Comparison of ENCODE assay signal across 30 cellular contexts in the genomic region with DNA sequence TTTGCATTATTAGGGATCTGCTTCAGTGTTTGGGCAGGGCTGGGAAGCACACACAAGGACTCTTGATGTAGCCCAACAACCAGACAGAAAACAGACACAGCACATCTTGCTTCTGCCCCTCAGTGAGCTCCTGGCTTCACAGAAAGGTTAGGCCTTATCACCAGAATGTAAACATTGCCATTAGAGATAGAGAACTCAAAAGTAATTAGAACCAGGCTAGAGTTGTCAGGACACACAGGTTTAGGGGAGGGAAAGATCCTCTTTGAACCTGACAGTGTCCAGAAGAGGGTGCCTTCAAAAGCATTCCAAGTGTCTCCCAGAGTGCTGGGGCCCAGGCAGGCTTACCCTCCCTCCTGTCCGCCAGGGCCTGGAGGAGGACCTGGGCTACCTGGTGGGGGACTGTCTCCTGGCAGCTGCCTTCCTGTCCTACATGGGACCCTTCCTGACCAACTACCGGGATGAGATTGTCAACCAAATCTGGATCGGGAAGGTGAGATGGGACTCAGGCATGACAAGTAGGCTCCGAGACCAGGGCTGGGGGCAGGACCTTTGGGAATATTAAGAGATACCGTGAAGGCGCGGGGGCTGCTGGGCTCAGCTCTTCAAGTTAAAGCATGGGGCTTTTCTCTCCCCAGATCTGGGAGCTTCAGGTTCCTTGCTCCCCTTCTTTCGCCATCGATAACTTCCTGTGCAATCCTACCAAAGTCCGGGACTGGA.
"Had no signal": no experiment of that assay in that cellular context is flagged by ENCODE, and none has a peak within 500 bp of the region (broad histone marks: within the 10 kb centered on the region; RNA-seq: fewer than 3 reads in every experiment).

No MANE protein-coding gene starts in this region.

- H3K4me3 Mint-ChIP-seq: activated naive CD4-positive, alpha-beta T cell treated with anti-CD3 and anti-CD28 coated beads for 36 hours; activated naive CD8-positive, alpha-beta T cell treated with anti-CD3 and anti-CD28 coated beads for 36 hours; activated T-cell treated with anti-CD3 and anti-CD28 coated beads, Interleukin-2, amount 50 U/mL, for 72 hours; brain; dendritic cell treated with granulocyte-macrophage colony-stimulating factor and Interleukin-4, amounts not matched to agents 40 ng/mL and 50 ng/mL, for 4 days; natural killer cell treated with Interleukin-12 subunit alpha and Interleukin-12 subunit beta and Interleukin-15 and Interleukin-18, amount 100 ng/mL, for 72 hours; stimulated activated memory B cell treated with anti-CD40 and anti-IgM and Interleukin-4, amounts not matched to agents 10 μg/mL and 1 μg/mL and 100 μg/mL, for 72 hours; stimulated activated naive CD8-positive, alpha-beta T cell treated with anti-CD3 and anti-CD28 coated beads, Interleukin-15, amount 100 ng/mL, for 72 hours had no signal

- H3K4me1 Mint-ChIP-seq: activated naive CD8-positive, alpha-beta T cell treated with anti-CD3 and anti-CD28 coated beads for 36 hours; brain; stimulated activated memory B cell treated with anti-CD40 and anti-IgM and Interleukin-4, amounts not matched to agents 10 μg/mL and 1 μg/mL and 100 μg/mL, for 72 hours; stimulated activated naive CD8-positive, alpha-beta T cell treated with anti-CD3 and anti-CD28 coated beads, Interleukin-15, amount 100 ng/mL, for 72 hours had no signal

- H3K9me3 ChIP-seq: ascending aorta, esophagus muscularis mucosa, heart right ventricle, left lung, lower lobe of right lung, mucosa of descending colon, neutrophil, right lobe of liver, upper lobe of left lung, vagina had no signal

- H3K4me1 ChIP-seq: ascending aorta, esophagus muscularis mucosa, heart right ventricle, left lung, lower lobe of right lung, right lobe of liver, upper lobe of left lung, vagina had no signal

- H3K27ac Mint-ChIP-seq: activated naive CD4-positive, alpha-beta T cell treated with anti-CD3 and anti-CD28 coated beads for 36 hours; activated naive CD8-positive, alpha-beta T cell treated with anti-CD3 and anti-CD28 coated beads for 36 hours; activated T-cell treated with anti-CD3 and anti-CD28 coated beads, Interleukin-2, amount 50 U/mL, for 72 hours; brain; dendritic cell treated with granulocyte-macrophage colony-stimulating factor and Interleukin-4, amounts not matched to agents 40 ng/mL and 50 ng/mL, for 4 days; progenitor cell of endocrine pancreas; stimulated activated memory B cell treated with anti-CD40 and anti-IgM and Interleukin-4, amounts not matched to agents 10 μg/mL and 1 μg/mL and 100 μg/mL, for 72 hours had no signal

- H3K27me3 Mint-ChIP-seq: activated naive CD8-positive, alpha-beta T cell treated with anti-CD3 and anti-CD28 coated beads for 36 hours; natural killer cell treated with Interleukin-12 subunit alpha and Interleukin-12 subunit beta and Interleukin-15 and Interleukin-18, amount 100 ng/mL, for 72 hours; stimulated activated memory B cell treated with anti-CD40 and anti-IgM and Interleukin-4, amounts not matched to agents 10 μg/mL and 1 μg/mL and 100 μg/mL, for 72 hours; stimulated activated naive CD8-positive, alpha-beta T cell treated with anti-CD3 and anti-CD28 coated beads, Interleukin-15, amount 100 ng/mL, for 72 hours had no signal

- DNase-seq: activated CD4-positive, alpha-beta T cell treated with anti-CD3 and anti-CD28 coated beads for 4 hours; activated CD4-positive, alpha-beta T cell treated with anti-CD3 and anti-CD28 coated beads, Interleukin-2, amount 50 U/mL, for 4 hours; activated effector memory CD4-positive, alpha-beta T cell treated with anti-CD3 and anti-CD28 coated beads, Interleukin-2, amount 50 U/mL, for 16 hours; activated naive CD4-positive, alpha-beta T cell treated with anti-CD3 and anti-CD28 coated beads for 36 hours; activated naive CD8-positive, alpha-beta T cell treated with anti-CD3 and anti-CD28 coated beads for 36 hours; activated T-cell treated with anti-CD3 and anti-CD28 coated beads for 4 hours; activated T-cell treated with anti-CD3 and anti-CD28 coated beads, Interleukin-2, amount 50 U/mL, for 72 hours; foreskin melanocyte; heart right ventricle; left lung; lower lobe of right lung; mesenchymal stem cell; mucosa of descending colon; stimulated activated CD4-positive, alpha-beta T cell treated with anti-CD3 and anti-CD28 coated beads, Interleukin-12 subunit alpha, Interleukin-12 subunit beta, amount 100 ng/mL, for 4 hours; stimulated activated CD4-positive, alpha-beta T cell treated with anti-CD3 and anti-CD28 coated beads, Interleukin-4, amount 100 ng/mL, for 24 hours; stimulated activated naive CD8-positive, alpha-beta T cell treated with anti-CD3 and anti-CD28 coated beads, Interleukin-15, amount 100 ng/mL, for 72 hours; substantia nigra; T-helper 1 cell had no signal

- H3K36me3 Mint-ChIP-seq: activated naive CD8-positive, alpha-beta T cell treated with anti-CD3 and anti-CD28 coated beads for 36 hours; brain; natural killer cell treated with Interleukin-12 subunit alpha and Interleukin-12 subunit beta and Interleukin-15 and Interleukin-18, amount 100 ng/mL, for 72 hours; stimulated activated memory B cell treated with anti-CD40 and anti-IgM and Interleukin-4, amounts not matched to agents 10 μg/mL and 1 μg/mL and 100 μg/mL, for 72 hours had no signal

- H3K36me3 ChIP-seq: ascending aorta, esophagus muscularis mucosa, heart right ventricle, left lung, lower lobe of right lung, neutrophil, right lobe of liver, upper lobe of left lung, vagina had no signal

- H3K9me3 Mint-ChIP-seq: activated naive CD4-positive, alpha-beta T cell treated with anti-CD3 and anti-CD28 coated beads for 36 hours; activated naive CD8-positive, alpha-beta T cell treated with anti-CD3 and anti-CD28 coated beads for 36 hours; activated T-cell treated with anti-CD3 and anti-CD28 coated beads, Interleukin-2, amount 50 U/mL, for 72 hours; dendritic cell treated with granulocyte-macrophage colony-stimulating factor and Interleukin-4, amounts not matched to agents 40 ng/mL and 50 ng/mL, for 4 days; natural killer cell treated with Interleukin-12 subunit alpha and Interleukin-12 subunit beta and Interleukin-15 and Interleukin-18, amount 100 ng/mL, for 72 hours; stimulated activated memory B cell treated with anti-CD40 and anti-IgM and Interleukin-4, amounts not matched to agents 10 μg/mL and 1 μg/mL and 100 μg/mL, for 72 hours; stimulated activated naive CD8-positive, alpha-beta T cell treated with anti-CD3 and anti-CD28 coated beads, Interleukin-15, amount 100 ng/mL, for 72 hours had no signal

- H3K4me3 ChIP-seq: ascending aorta, esophagus muscularis mucosa, heart right ventricle, left lung, lower lobe of right lung, mucosa of descending colon, right lobe of liver, upper lobe of left lung, vagina had no signal

- H3K27me3 ChIP-seq: ascending aorta, left lung, neutrophil, right lobe of liver, upper lobe of left lung, vagina had no signal

- H3K27ac ChIP-seq: ascending aorta, esophagus muscularis mucosa, heart right ventricle, left lung, lower lobe of right lung, neutrophil, right lobe of liver, upper lobe of left lung, vagina, VCaP had no signal

- ATAC-seq: activated T-cell treated with anti-CD3 and anti-CD28 coated beads, Interleukin-2, amount 50 U/mL, for 72 hours; heart right ventricle; left lung; lower lobe of right lung; mucosa of descending colon; right lobe of liver; stimulated activated naive CD8-positive, alpha-beta T cell treated with anti-CD3 and anti-CD28 coated beads, Interleukin-15, amount 100 ng/mL, for 72 hours had no signal
